8 cellular contexts compared by ENCODE assay signal in genomic region chr1:88891318-88892145, GRCh38. TPM values are rescaled to one million over a fixed set of nuclear protein-coding genes. Genes with fewer than 3 reads are reported as not detected.
DNase-seq lines count a peak whose midpoint lies in the region; ATAC-seq and TF ChIP-seq lines count a peak whose summit lies in the region.

Gene GTF2B, minus strand, starts transcription at chr1:88891567. Its CDS starts 68 bp downstream, at chr1:88891499.

- peak within 1 kb of the TSS; percentile 93 to 99 (median 98) for H3K9ac ChIP-seq in BLaER1 treated with 17β-estradiol and CSF1 and Interleukin-3, amounts not matched to agents 10 nM and 100 nM

- H3K27ac ChIP-seq in BLaER1 treated with 17β-estradiol and CSF1 and Interleukin-3, amounts not matched to agents 10 nM and 100 nM, result peak within 1 kb of the TSS; percentile 88 to 98 (median 95)
- peak within 1 kb of the TSS; percentile 93 to 97 for H3K27ac ChIP-seq in left lung

- peak within 1 kb of the TSS; percentile 84 to 99 (median 91) for H3K4me2 ChIP-seq in BLaER1 treated with 17β-estradiol and CSF1 and Interleukin-3, amounts not matched to agents 10 nM and 100 nM

- peaks cover 21 to 28% (median 26%) of the 10 kb centered on the region in 10 experiments for H3K4me1 ChIP-seq in BLaER1 treated with 17β-estradiol and CSF1 and Interleukin-3, amounts not matched to agents 10 nM and 100 nM
- H3K4me1 ChIP-seq in left lung, result peaks cover 20 to 34% of the 10 kb centered on the region in 2 donors

- intact Hi-C loops in left lung (cut with DNase I), result no loop called here

- no peak for TF ChIP-seq CTCF in left lung (IDR thresholded peaks at IDR 0.05)

- peaks cover 39 to 43% (median 41%) of the 10 kb centered on the region in 11 experiments for H4K20me1 ChIP-seq in BLaER1 treated with 17β-estradiol and CSF1 and Interleukin-3, amounts not matched to agents 10 nM and 100 nM

- H3K4me3 ChIP-seq in BLaER1 treated with 17β-estradiol and CSF1 and Interleukin-3, amounts not matched to agents 10 nM and 100 nM, result peak within 1 kb of the TSS; percentile 86 to 99 (median 96)
- peak within 1 kb of the TSS; percentile 89 to 97 for H3K4me3 ChIP-seq in left lung

- H3K27me3 ChIP-seq in BLaER1 treated with 17β-estradiol and CSF1 and Interleukin-3, amounts not matched to agents 10 nM and 100 nM, result no peaks in the 10 kb centered on the region
- no peaks in the 10 kb centered on the region for H3K27me3 ChIP-seq in left lung

- H3K9me3 ChIP-seq in BLaER1 treated with 17β-estradiol and CSF1 and Interleukin-3, amounts not matched to agents 10 nM and 100 nM (replicated peaks in 1 of 11), result 0 out of 22 replicates have a peak, but pooled peaks cover 0 to 4% (median 0%) of the 10 kb centered on the region in 11 experiments
- no peaks in the 10 kb centered on the region for H3K9me3 ChIP-seq in left lung

- ATAC-seq in GM19351 (IDR thresholded peaks at IDR 0.05; ENCODE audit: unreplicated experiment), result peak; percentile 87
- peak; percentile 86 for ATAC-seq in HG03521 (IDR thresholded peaks at IDR 0.05; ENCODE audit: unreplicated experiment)
- peak; percentile 96 for ATAC-seq in left lung

- DNase-seq in NCI-H748 treated with DMSO at 0.1 percent for 48 hours (lab: John Stamatoyannopoulos, UW) (peak; percentile 66), dermis blood vessel endothelial cell (peak; percentile 98), left lung (peak; percentile 91 to 93)
- DNase-seq in activated CD4-positive, alpha-beta T cell treated with anti-CD3 and anti-CD28 coated beads, Interleukin-2, amount 50 U/mL, for 24 hours (ENCODE audit: low read depth in 1 of 2, low spot score in 1 of 2), result peak; percentile 88 to 93
- DNase-seq in stimulated activated CD4-positive, alpha-beta T cell treated with anti-CD3 and anti-CD28 coated beads, Interleukin-2, amount 100 ng/mL, for 48 hours, result peak; percentile 87 to 93

- peaks cover 11 to 24% (median 17%) of the 10 kb centered on the region in 11 experiments for H3K36me3 ChIP-seq in BLaER1 treated with 17β-estradiol and CSF1 and Interleukin-3, amounts not matched to agents 10 nM and 100 nM
- peaks cover 0 to 9% of the 10 kb centered on the region in 2 donors for H3K36me3 ChIP-seq in left lung

RNA-seq across cellular contexts. Expression of gene GTF2B, which starts in this region (rescaled TPM):
- 32.7 and 41.4 TPM in 2 replicates for total RNA-seq in dermis blood vessel endothelial cell
- total RNA-seq in left lung, result 10 to 100 TPM; 21.6 to 22.9 TPM

Comparison
In these comparisons a context has a peak if more than half of its experiments do, and no peak if none do; other contexts are left out.
1. Peak in every context shown above with its lines: DNase-seq, ATAC-seq, H3K4me3 ChIP-seq and H3K27ac ChIP-seq.